In the genomic region with DNA sequence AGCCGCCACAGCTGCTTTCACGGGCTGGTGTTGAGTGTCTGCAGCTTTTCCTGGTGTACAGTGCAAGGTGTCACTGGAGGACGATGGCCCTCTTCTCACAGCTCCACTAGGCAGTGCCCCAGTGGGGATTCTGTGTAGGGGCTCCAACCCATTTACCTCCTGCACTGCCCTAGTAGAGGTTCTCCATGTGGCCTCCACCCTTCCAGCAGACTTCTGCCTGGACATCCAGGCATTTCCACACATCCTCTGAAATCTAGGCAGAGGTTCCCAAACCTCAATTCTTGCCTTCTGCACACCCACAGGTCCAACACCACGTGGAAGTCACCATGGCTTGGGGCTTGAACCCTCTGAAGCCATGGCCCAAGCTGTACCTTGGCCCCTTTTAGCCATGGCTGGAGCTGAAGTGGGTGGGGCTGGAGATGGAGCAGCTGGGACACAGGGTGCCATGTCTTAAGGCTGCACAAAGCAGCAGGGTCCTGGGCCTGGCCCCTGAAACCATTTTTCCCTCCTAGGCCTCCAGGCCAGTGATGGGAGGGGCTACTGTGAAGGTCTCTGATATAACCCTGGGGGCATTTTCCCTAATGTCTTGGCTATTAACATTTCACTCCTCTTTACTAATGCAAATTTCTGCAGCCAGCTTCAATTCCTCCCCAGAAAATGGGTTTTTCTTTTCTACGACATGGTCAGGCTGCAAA, we compare ENCODE assay signal across 24 cellular contexts.
DNase-seq lines count a peak whose midpoint lies in the region; ATAC-seq, FAIRE-seq and TF ChIP-seq lines count a peak whose summit lies in the region.
"Had no signal": no experiment of that assay in that cellular context is flagged by ENCODE, and none has a peak within 500 bp of the region (broad histone marks: within the 10 kb centered on the region; RNA-seq: fewer than 3 reads in every experiment).

No MANE protein-coding gene starts in this region.

- peak overlapping the region; percentile 60 for H3K4me3 Mint-ChIP-seq in endothelial cell (ENCODE audit: unreplicated experiment)
- peak overlapping the region; percentile 24 for H3K4me3 Mint-ChIP-seq in neural crest cell
- H3K4me3 Mint-ChIP-seq in naive thymus-derived CD8-positive, alpha-beta T cell = peak overlapping the region in 3 of 10 donors; percentile 11 to 26 (median 18)
- H3K4me3 Mint-ChIP-seq: B cell; CD4-positive, alpha-beta T cell; CD8-positive, alpha-beta T cell had no signal

- DNase-seq in DMS 273 (lab: John Stamatoyannopoulos, UW; ENCODE audit: unreplicated experiment) (peak; percentile 18), DMS 273 treated with DMSO at 0.1 percent for 48 hours (lab: John Stamatoyannopoulos, UW) (no peak), GM12878 (ENCODE audit: low read depth, low spot score) (no peak), endothelial cell (ENCODE audit: low spot score) (no peak), neural crest cell (ENCODE audit: low read depth, low spot score) (no peak), cerebellar nuclear complex (lab: John Stamatoyannopoulos, UW) (no peak)
- no peak for DNase-seq in naive thymus-derived CD8-positive, alpha-beta T cell
- DNase-seq: AML-193; Caco-2; Calu3; CD4-positive, alpha-beta T cell; CD8-positive, alpha-beta T cell; DMS79 treated with DMSO at 0.1 percent for 48 hours; GF-D8 had no signal

- H3K4me1 ChIP-seq in GM12878 (ENCODE audit: control insufficient read depth, insufficient read depth, low read length) = no peaks in the 10 kb centered on the region
- H3K4me1 ChIP-seq: BLaER1 treated with 17β-estradiol and CSF1 and Interleukin-3, amounts not matched to agents 10 nM and 100 nM; Caco-2 had no signal

- SMC1A ChIA-PET in GM12878 (lab: Charles Lee; ENCODE audit: uncharacterized antibody, unreplicated experiment) = no interaction called here

- TF ChIP-seq POLR2A in GM12878 (IDR thresholded peaks at IDR 0.05; ENCODE audit: low read depth, low read length) = no peak

- H3K9me3 Mint-ChIP-seq in endothelial cell (ENCODE audit: unreplicated experiment) (peaks cover 21% of the 10 kb centered on the region), neural crest cell (peaks cover 23% of the 10 kb centered on the region)
- H3K9me3 Mint-ChIP-seq in naive thymus-derived CD8-positive, alpha-beta T cell = peaks cover 10 to 34% (median 18%) of the 10 kb centered on the region in 9 donors

- peaks cover 26% of the 10 kb centered on the region for H3K9me3 ChIP-seq in GM12878 (replicated peaks; ENCODE audit: control insufficient read depth, insufficient read depth, low read length)

- in situ Hi-C loops in GM12878 (cut with MboI) = no loop called here

- no TSS peak for BruUV-seq in GM12878 (replicated peaks; lab: Mats Ljungman, UMichigan)

- intact Hi-C loops in GM12878 (cut with micrococcal nuclease; ENCODE audit: unreplicated experiment) = no loop called here

- H3K36me3 ChIP-seq in GM12878 (ENCODE audit: control insufficient read depth in 2 of 2, insufficient read depth in 2 of 2, low read length in 1 of 2) = peaks cover 0 to 3% of the 10 kb centered on the region in 2 experiments; a peak in 2 of 4 replicates
- H3K36me3 ChIP-seq: BLaER1 treated with 17β-estradiol and CSF1 and Interleukin-3, amounts not matched to agents 10 nM and 100 nM had no signal

- no peaks in the 10 kb centered on the region for H3K27me3 Mint-ChIP-seq in endothelial cell (ENCODE audit: unreplicated experiment)
- H3K27me3 Mint-ChIP-seq in neural crest cell (ENCODE audit: low read depth) = no peaks in the 10 kb centered on the region
- H3K27me3 Mint-ChIP-seq in naive thymus-derived CD8-positive, alpha-beta T cell = no peaks in the 10 kb centered on the region
- H3K27me3 Mint-ChIP-seq: B cell; CD4-positive, alpha-beta T cell had no signal

- no peak overlapping the region for H2AFZ ChIP-seq in GM12878 (ENCODE audit: control insufficient read depth, low read depth, low read length)

- no peak overlapping the region for H3K9ac ChIP-seq in GM12878 (ENCODE audit: control insufficient read depth, insufficient read depth, low read length)
- H3K9ac ChIP-seq: BLaER1 treated with 17β-estradiol and CSF1 and Interleukin-3, amounts not matched to agents 10 nM and 100 nM had no signal

- H3K4me1 Mint-ChIP-seq in endothelial cell (ENCODE audit: unreplicated experiment) (no peaks in the 10 kb centered on the region), neural crest cell (peaks cover 3% of the 10 kb centered on the region)
- peaks cover 33 to 68% (median 53%) of the 10 kb centered on the region in 4 donors for H3K4me1 Mint-ChIP-seq in naive thymus-derived CD8-positive, alpha-beta T cell
- H3K4me1 Mint-ChIP-seq: B cell had no signal

- POLR2A ChIA-PET in GM12878 (lab: Charles Lee) = no interaction called here
- POLR2A ChIA-PET in naive thymus-derived CD8-positive, alpha-beta T cell (lab: Charles Lee) = no interaction called here

- no peak for TF ChIP-seq CTCF in GM12878 (IDR thresholded peaks at IDR 0.05 in 2 of 3, conservative IDR thresholded peaks at IDR 0.05 in 1 of 3; ENCODE audit: control insufficient read depth in 2 of 3, extremely low read depth in 1 of 3, insufficient read depth in 1 of 3, low read depth in 3 of 3, low read length in 3 of 3)
- no peak for TF ChIP-seq CTCF in endothelial cell (IDR thresholded peaks at IDR 0.05; ENCODE audit: unreplicated experiment)
- no peak for TF ChIP-seq CTCF in neural crest cell (conservative IDR thresholded peaks at IDR 0.05)

- TF ChIP-seq RAD21 in GM12878 (IDR thresholded peaks at IDR 0.05; ENCODE audit: insufficient read depth, low read depth, low read length) = no peak

- no peak overlapping the region for H3K27ac ChIP-seq in GM12878 (ENCODE audit: control insufficient read depth, insufficient read depth)
- H3K27ac ChIP-seq: 22Rv1; A549; BLaER1 treated with 17β-estradiol and CSF1 and Interleukin-3, amounts not matched to agents 10 nM and 100 nM; C4-2B had no signal

- no peak for TF ChIP-seq EP300 in GM12878 (IDR thresholded peaks at IDR 0.05; ENCODE audit: borderline replicate concordance in 1 of 2, control insufficient read depth in 1 of 2, low read depth in 2 of 2, low read length in 2 of 2)

- 79% methylated on average over 5 of the region's 5 CpGs for WGBS in GM12878 (ENCODE audit: insufficient coverage, insufficient replicate concordance, low lambda C conversion rate, missing lambda C conversion rate)

- FAIRE-seq in GM12878 (lab: Jason Lieb, UNC) = no peak
- FAIRE-seq: A549, D721Med, G401.6, GM12892, GM18507 had no signal

- no peaks in the 10 kb centered on the region for H3K27me3 ChIP-seq in GM12878 (replicated peaks in 1 of 2; ENCODE audit: control insufficient read depth in 2 of 2, insufficient read depth in 2 of 2, low read length in 1 of 2)
- H3K27me3 ChIP-seq: BLaER1 treated with 17β-estradiol and CSF1 and Interleukin-3, amounts not matched to agents 10 nM and 100 nM had no signal

- no peak overlapping the region for H3K27ac Mint-ChIP-seq in endothelial cell (ENCODE audit: unreplicated experiment)
- H3K27ac Mint-ChIP-seq in neural crest cell (ENCODE audit: unreplicated experiment) = no peak overlapping the region
- peak overlapping the region in 1 of 10 donors; percentile 26 for H3K27ac Mint-ChIP-seq in naive thymus-derived CD8-positive, alpha-beta T cell
- H3K27ac Mint-ChIP-seq: B cell; CD4-positive, alpha-beta T cell; CD8-positive, alpha-beta T cell had no signal

- no peaks in the 10 kb centered on the region for H4K20me1 ChIP-seq in GM12878 (ENCODE audit: control insufficient read depth, insufficient read depth)
- H4K20me1 ChIP-seq: BLaER1 treated with 17β-estradiol and CSF1 and Interleukin-3, amounts not matched to agents 10 nM and 100 nM had no signal

- RAD21 ChIA-PET in GM12878 (lab: Charles Lee; ENCODE audit: unreplicated experiment) = no interaction called here

- CTCF ChIA-PET in GM12878 (lab: Yijun Ruan, JAX) = no interaction called here

- H3K36me3 Mint-ChIP-seq in endothelial cell (ENCODE audit: low read depth, unreplicated experiment) (peaks cover 27% of the 10 kb centered on the region), neural crest cell (ENCODE audit: low read depth) (peaks cover 42% of the 10 kb centered on the region)
- peaks cover 23 to 38% (median 26%) of the 10 kb centered on the region in 3 donors for H3K36me3 Mint-ChIP-seq in naive thymus-derived CD8-positive, alpha-beta T cell

- H3K4me3 ChIP-seq in GM12878 = no peak overlapping the region
- H3K4me3 ChIP-seq: A549; BLaER1 treated with 17β-estradiol and CSF1 and Interleukin-3, amounts not matched to agents 10 nM and 100 nM had no signal

- ATAC-seq in GM12878 (no peak), GM21367 (IDR thresholded peaks at IDR 0.05; ENCODE audit: unreplicated experiment) (no peak)
- ATAC-seq in naive thymus-derived CD8-positive, alpha-beta T cell = no peak
- ATAC-seq: A549; CD8-positive, alpha-beta T cell had no signal

- H3K4me2 ChIP-seq in GM12878 (ENCODE audit: control insufficient read depth, insufficient read depth) = no peak overlapping the region
- H3K4me2 ChIP-seq: A549; BLaER1 treated with 17β-estradiol and CSF1 and Interleukin-3, amounts not matched to agents 10 nM and 100 nM had no signal

- peaks cover 8% of the 10 kb centered on the region for H3K79me2 ChIP-seq in GM12878 (ENCODE audit: control insufficient read depth, insufficient read depth, low read length)

TF ChIP-seq in GM12878, 131 proteins besides CTCF, POLR2A, EP300 and RAD21:
- TF ChIP-seq BACH1 (IDR thresholded peaks at IDR 0.05; ENCODE audit: borderline replicate concordance) (no peak), FOXK2 (IDR thresholded peaks at IDR 0.05) (no peak), CBX5 (IDR thresholded peaks at IDR 0.05; ENCODE audit: low read depth) (peak; percentile 83; the same call in 1 of the 2 replicates), ATF7 (IDR thresholded peaks at IDR 0.05; ENCODE audit: low read depth) (no peak)
